9 cellular contexts compared by ENCODE assay signal in genomic region chr9:125233678-125234077, GRCh38. TPM values are rescaled to one million over a fixed set of nuclear protein-coding genes. Genes with fewer than 3 reads are reported as not detected.
DNase-seq lines count a peak whose midpoint lies in the region; ATAC-seq and TF ChIP-seq lines count a peak whose summit lies in the region.
"Had no signal": no experiment of that assay in that cellular context is flagged by ENCODE, and none has a peak within 500 bp of the region (broad histone marks: within the 10 kb centered on the region; RNA-seq: fewer than 3 reads in every experiment).

No MANE protein-coding gene starts in this region.

- ATAC-seq in HG03342 (IDR thresholded peaks at IDR 0.05; ENCODE audit: unreplicated experiment): no peak
- ATAC-seq: left ventricle myocardium superior had no signal

- H3K27me3 ChIP-seq in osteoblast (ENCODE audit: insufficient read depth, low read length): no peaks in the 10 kb centered on the region

- H3K36me3 ChIP-seq in osteoblast (ENCODE audit: insufficient read depth, low read length): peaks cover 58% of the 10 kb centered on the region

- H3K4me3 ChIP-seq in NB4 (ENCODE audit: low read depth, low read length) (no peak overlapping the region), osteoblast (ENCODE audit: insufficient read depth, low read length) (no peak overlapping the region)

- H3K4me1 ChIP-seq in osteoblast (ENCODE audit: insufficient read depth, low read length): peaks cover 42% of the 10 kb centered on the region

- peak overlapping the region; percentile 67 for H3K27ac ChIP-seq in osteoblast (ENCODE audit: low read depth, low read length)

- peaks cover 39% of the 10 kb centered on the region for H4K20me1 ChIP-seq in osteoblast (ENCODE audit: insufficient read depth, low read length)

- H2AFZ ChIP-seq in osteoblast (ENCODE audit: low read length): no peak overlapping the region

- H3K79me2 ChIP-seq in osteoblast (ENCODE audit: insufficient read depth, low read length): peaks cover 34% of the 10 kb centered on the region

- TF ChIP-seq CTCF in NB4 (IDR thresholded peaks at IDR 0.05; ENCODE audit: low read depth, low read length) (no peak), osteoblast (IDR thresholded peaks at IDR 0.05; ENCODE audit: extremely low read depth, low read depth, low read length) (no peak)

- in situ Hi-C loops in Caki2 (cut with HindIII; ENCODE audit: low pct_unique_long_range_greater_than_20kb, low sequenced_read_pairs): no loop called here

- DNase-seq in Caki2 (ENCODE audit: low read depth) (peak; percentile 83), NB4 (ENCODE audit: low read depth) (peak; percentile 32), dermis microvascular lymphatic vessel endothelial cell (ENCODE audit: low read depth in 2 of 2) (peak; percentile 15 to 92), osteoblast (ENCODE audit: insufficient read length, low spot score, missing footprints) (peak; percentile 89), C1 segment of cervical spinal cord (lab: John Stamatoyannopoulos, UW) (no peak), NOMO-1 (lab: John Stamatoyannopoulos, UW; ENCODE audit: unreplicated experiment in 2 of 2) (no peak)
- DNase-seq in activated CD4-positive, alpha-beta T cell treated with anti-CD3 and anti-CD28 coated beads for 48 hours: no peak
- DNase-seq: left ventricle myocardium superior had no signal

- no peaks in the 10 kb centered on the region for H3K9me3 ChIP-seq in osteoblast (ENCODE audit: low read depth, low read length)

- H3K4me2 ChIP-seq in osteoblast (ENCODE audit: insufficient read depth, low read length): peak overlapping the region; percentile 1

- no peak for TF ChIP-seq POLR2A in NB4 (IDR thresholded peaks at IDR 0.05; ENCODE audit: extremely low read depth, insufficient read length)

RNA-seq across cellular contexts. Expression of gene HSPA5, which starts 7.5 kb away (rescaled TPM):
- 59.3 and 66.5 TPM in 2 replicates for total RNA-seq in Caki2 (2014; rRNA removed; shearing (Covaris generic); ENCODE audit: low replicate concordance)
- 99.9 and 138 TPM in 2 replicates for total RNA-seq in dermis microvascular lymphatic vessel endothelial cell
- 101 and 121 TPM in 2 replicates for total RNA-seq in osteoblast

RNA-seq across cellular contexts. Expression of gene GAPVD1, which starts 27.9 kb away (rescaled TPM):
- total RNA-seq in Caki2 (2014; rRNA removed; shearing (Covaris generic); ENCODE audit: low replicate concordance): 11.2 and 32.6 TPM in 2 replicates
- total RNA-seq in dermis microvascular lymphatic vessel endothelial cell: 44.0 and 59.7 TPM in 2 replicates
- total RNA-seq in osteoblast: 74.0 and 80.3 TPM in 2 replicates

RNA-seq across cellular contexts. Expression of gene RABEPK, which starts 33.3 kb away (rescaled TPM):
- 39.9 and 44.8 TPM in 2 replicates for total RNA-seq in Caki2 (2014; rRNA removed; shearing (Covaris generic); ENCODE audit: low replicate concordance)
- 18.0 and 21.6 TPM in 2 replicates for total RNA-seq in dermis microvascular lymphatic vessel endothelial cell
- 28.6 and 30.6 TPM in 2 replicates for total RNA-seq in osteoblast

RNA-seq across cellular contexts. Expression of gene PPP6C, which starts 44.1 kb away (rescaled TPM):
- total RNA-seq in Caki2 (2014; rRNA removed; shearing (Covaris generic); ENCODE audit: low replicate concordance): 29.2 and 50.3 TPM in 2 replicates
- total RNA-seq in dermis microvascular lymphatic vessel endothelial cell (15.4 and 23.4 TPM in 2 replicates), osteoblast (36.5 and 40.9 TPM in 2 replicates)

Comparison
In these comparisons a context has a peak if more than half of its experiments do, and no peak if none do; other contexts are left out.
1. DNase-seq: peak in Caki2 (single experiment), NB4 (single experiment), dermis microvascular lymphatic vessel endothelial cell (2 of 2) and osteoblast (single experiment); none in C1 segment of cervical spinal cord (0 of 14), NOMO-1 (0 of 2) and activated CD4-positive, alpha-beta T cell treated with anti-CD3 and anti-CD28 coated beads for 48 hours (single experiment).